ENCODE assay signal across 17 cellular contexts in genomic region chr3:40337136-40338108, GRCh38. TPM values are rescaled to one million over a fixed set of nuclear protein-coding genes. Genes with fewer than 3 reads are reported as not detected.
DNase-seq lines count a peak whose midpoint lies in the region; ATAC-seq, FAIRE-seq and TF ChIP-seq lines count a peak whose summit lies in the region.
"Had no signal": no experiment of that assay in that cellular context is flagged by ENCODE, and none has a peak within 500 bp of the region (broad histone marks: within the 10 kb centered on the region; RNA-seq: fewer than 3 reads in every experiment).

No MANE protein-coding gene starts in this region.

- no peaks in the 10 kb centered on the region for H3K36me3 ChIP-seq in keratinocyte (ENCODE audit: control insufficient read depth in 2 of 2, extremely low read depth in 1 of 2, insufficient read depth in 2 of 2, low read length in 2 of 2)
- H3K36me3 ChIP-seq: SJCRH30, uterus had no signal

- H3K4me3 ChIP-seq in keratinocyte (ENCODE audit: control insufficient read depth in 2 of 3, extremely low read depth in 1 of 3, insufficient read depth in 2 of 3, low read depth in 1 of 3, low read length in 3 of 3) = no peak overlapping the region
- H3K4me3 ChIP-seq: SJCRH30, uterus had no signal

- no peak overlapping the region for H3K9ac ChIP-seq in keratinocyte (ENCODE audit: control insufficient read depth, extremely low read depth, insufficient read depth, low read length)

- H2AFZ ChIP-seq in keratinocyte (ENCODE audit: control insufficient read depth, low read length) = no peak overlapping the region

- POLR2A ChIA-PET in WTC11 (lab: Charles Lee) = no interaction called here

- TF ChIP-seq CTCF in keratinocyte (optimal IDR thresholded peaks at IDR 0.05 in 1 of 3, IDR thresholded peaks at IDR 0.05 in 1 of 3, conservative IDR thresholded peaks at IDR 0.05 in 1 of 3; ENCODE audit: extremely low read depth in 1 of 3, insufficient read depth in 2 of 3, low read length in 3 of 3) (no peak), WTC11 (IDR thresholded peaks at IDR 0.05) (no peak)

- no peak overlapping the region for H3K4me3 Mint-ChIP-seq in WTC11
- H3K4me3 Mint-ChIP-seq: activated B cell treated with CpG ODN at 0.5 μM for 24 hours had no signal

- no peaks in the 10 kb centered on the region for H3K27me3 ChIP-seq in keratinocyte (ENCODE audit: control insufficient read depth, extremely low read depth, insufficient read depth, low read length)
- H3K27me3 ChIP-seq: SJCRH30, uterus had no signal

- H3K9me1 ChIP-seq in keratinocyte (ENCODE audit: control insufficient read depth, extremely low read depth, insufficient read depth, low read length) = no peaks in the 10 kb centered on the region

- H3K36me3 Mint-ChIP-seq in WTC11 = no peaks in the 10 kb centered on the region

- H3K4me2 ChIP-seq in keratinocyte (ENCODE audit: control insufficient read depth, extremely low read depth, insufficient read depth, low read depth, low read length) = peak overlapping the region; percentile 36

- ATAC-seq in GM21529 (IDR thresholded peaks at IDR 0.05; ENCODE audit: unreplicated experiment) = peak; percentile 76
- ATAC-seq in HG03520 (IDR thresholded peaks at IDR 0.05; ENCODE audit: unreplicated experiment) = peak; percentile 77
- no peak; the same call in 1 of the 2 replicates for ATAC-seq in WTC11
- ATAC-seq: right cardiac atrium had no signal

- no peaks in the 10 kb centered on the region; the same call in 1 of the 2 replicates for H3K27me3 Mint-ChIP-seq in WTC11 (ENCODE audit: low read depth)

- no peaks in the 10 kb centered on the region for H3K9me3 ChIP-seq in keratinocyte (ENCODE audit: control insufficient read depth, low read depth, low read length)
- H3K9me3 ChIP-seq: SJCRH30, uterus had no signal

- CTCF ChIA-PET in WTC11 (lab: Charles Lee) = no interaction called here

- H3K4me1 ChIP-seq in keratinocyte (ENCODE audit: control insufficient read depth, extremely low read depth, insufficient read depth, low read length) = peaks cover 23% of the 10 kb centered on the region
- H3K4me1 ChIP-seq: SJCRH30, uterus had no signal

- peak; percentile 48 for FAIRE-seq in keratinocyte (lab: Jason Lieb, UNC)

- H3K27ac Mint-ChIP-seq in WTC11 = no peak overlapping the region
- H3K27ac Mint-ChIP-seq: activated B cell treated with CpG ODN at 0.5 μM for 24 hours had no signal

- peak; percentile 59 for DNase-seq in activated CD8-positive, alpha-beta memory T cell treated with anti-CD3 and anti-CD28 coated beads, Interleukin-2, amount 50 U/mL, for 48 hours
- no peak for DNase-seq in activated CD8-positive, alpha-beta memory T cell treated with anti-CD3 and anti-CD28 coated beads for 24 hours
- DNase-seq in keratinocyte (ENCODE audit: low read depth, low spot score) = no peak
- no peak for DNase-seq in WTC11 (ENCODE audit: low spot score)
- no peak for DNase-seq in DMS153 (lab: John Stamatoyannopoulos, UW)
- DNase-seq in islet precursor cell = no peak
- DNase-seq: activated B cell treated with CpG ODN at 0.5 μM for 24 hours; amygdala; DMS79 treated with DMSO at 0.1 percent for 48 hours; effector CD4-positive, alpha-beta T cell; NCI-H510A; right cardiac atrium; SJCRH30; uterus had no signal

- no peaks in the 10 kb centered on the region for H3K79me2 ChIP-seq in keratinocyte (ENCODE audit: control insufficient read depth, insufficient read depth, low read length)

- H4K20me1 ChIP-seq in keratinocyte (ENCODE audit: control insufficient read depth, extremely low read depth, insufficient read depth, low read length) = no peaks in the 10 kb centered on the region

- H3K27ac ChIP-seq in keratinocyte (ENCODE audit: control insufficient read depth, insufficient read depth, low read length) = peak overlapping the region; percentile 61
- H3K27ac ChIP-seq: SJCRH30, uterus had no signal

- dilution Hi-C loops in keratinocyte (cut with MboI; ENCODE audit: extremely low pct_ligation_motif_present, low sequenced_read_pairs) = no loop called here

- H3K9me3 Mint-ChIP-seq in WTC11 = no peaks in the 10 kb centered on the region
- H3K9me3 Mint-ChIP-seq: activated B cell treated with CpG ODN at 0.5 μM for 24 hours had no signal

- peaks cover 5% of the 10 kb centered on the region; the same call in 1 of the 2 replicates for H3K4me1 Mint-ChIP-seq in WTC11
- H3K4me1 Mint-ChIP-seq: activated B cell treated with CpG ODN at 0.5 μM for 24 hours had no signal

TF ChIP-seq in WTC11, 78 proteins besides CTCF, POLR2A, EP300 and RAD21:
- TF ChIP-seq TEAD1 (CRISPR knock-in tag; IDR thresholded peaks at IDR 0.05) (no peak), SOX15 (CRISPR knock-in tag; IDR thresholded peaks at IDR 0.05) (no peak), KAT7 (CRISPR knock-in tag; IDR thresholded peaks at IDR 0.05; ENCODE audit: borderline replicate concordance) (no peak), FOXK1 (CRISPR knock-in tag; IDR thresholded peaks at IDR 0.05) (no peak), GABPB1 (CRISPR knock-in tag; IDR thresholded peaks at IDR 0.05) (no peak), USF1 (CRISPR knock-in tag; IDR thresholded peaks at IDR 0.05) (no peak), ZNF219 (CRISPR knock-in tag; IDR thresholded peaks at IDR 0.05; ENCODE audit: borderline replicate concordance) (no peak), RELA (CRISPR knock-in tag; IDR thresholded peaks at IDR 0.05; ENCODE audit: borderline replicate concordance) (no peak), GRHL2 (CRISPR knock-in tag; IDR thresholded peaks at IDR 0.05; ENCODE audit: insufficient replicate concordance, severe bottlenecking) (no peak), FOXJ3 (CRISPR knock-in tag; IDR thresholded peaks at IDR 0.05; ENCODE audit: borderline replicate concordance) (no peak), ZNF671 (CRISPR knock-in tag; IDR thresholded peaks at IDR 0.05) (no peak), ZNF263 (CRISPR knock-in tag; IDR thresholded peaks at IDR 0.05; ENCODE audit: low read depth) (no peak), ZBTB21 (CRISPR knock-in tag; IDR thresholded peaks at IDR 0.05; ENCODE audit: borderline replicate concordance) (no peak)
- TF ChIP-seq, protein P1, sequence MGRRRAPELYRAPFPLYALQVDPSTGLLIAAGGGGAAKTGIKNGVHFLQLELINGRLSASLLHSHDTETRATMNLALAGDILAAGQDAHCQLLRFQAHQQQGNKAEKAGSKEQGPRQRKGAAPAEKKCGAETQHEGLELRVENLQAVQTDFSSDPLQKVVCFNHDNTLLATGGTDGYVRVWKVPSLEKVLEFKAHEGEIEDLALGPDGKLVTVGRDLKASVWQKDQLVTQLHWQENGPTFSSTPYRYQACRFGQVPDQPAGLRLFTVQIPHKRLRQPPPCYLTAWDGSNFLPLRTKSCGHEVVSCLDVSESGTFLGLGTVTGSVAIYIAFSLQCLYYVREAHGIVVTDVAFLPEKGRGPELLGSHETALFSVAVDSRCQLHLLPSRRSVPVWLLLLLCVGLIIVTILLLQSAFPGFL (CRISPR knock-in tag; IDR thresholded peaks at IDR 0.05; ENCODE audit: borderline replicate concordance) = no peak
- TF ChIP-seq, protein P2, sequence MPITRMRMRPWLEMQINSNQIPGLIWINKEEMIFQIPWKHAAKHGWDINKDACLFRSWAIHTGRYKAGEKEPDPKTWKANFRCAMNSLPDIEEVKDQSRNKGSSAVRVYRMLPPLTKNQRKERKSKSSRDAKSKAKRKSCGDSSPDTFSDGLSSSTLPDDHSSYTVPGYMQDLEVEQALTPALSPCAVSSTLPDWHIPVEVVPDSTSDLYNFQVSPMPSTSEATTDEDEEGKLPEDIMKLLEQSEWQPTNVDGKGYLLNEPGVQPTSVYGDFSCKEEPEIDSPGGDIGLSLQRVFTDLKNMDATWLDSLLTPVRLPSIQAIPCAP (CRISPR knock-in tag; IDR thresholded peaks at IDR 0.05) = no peak
- TF ChIP-seq, protein P3, sequence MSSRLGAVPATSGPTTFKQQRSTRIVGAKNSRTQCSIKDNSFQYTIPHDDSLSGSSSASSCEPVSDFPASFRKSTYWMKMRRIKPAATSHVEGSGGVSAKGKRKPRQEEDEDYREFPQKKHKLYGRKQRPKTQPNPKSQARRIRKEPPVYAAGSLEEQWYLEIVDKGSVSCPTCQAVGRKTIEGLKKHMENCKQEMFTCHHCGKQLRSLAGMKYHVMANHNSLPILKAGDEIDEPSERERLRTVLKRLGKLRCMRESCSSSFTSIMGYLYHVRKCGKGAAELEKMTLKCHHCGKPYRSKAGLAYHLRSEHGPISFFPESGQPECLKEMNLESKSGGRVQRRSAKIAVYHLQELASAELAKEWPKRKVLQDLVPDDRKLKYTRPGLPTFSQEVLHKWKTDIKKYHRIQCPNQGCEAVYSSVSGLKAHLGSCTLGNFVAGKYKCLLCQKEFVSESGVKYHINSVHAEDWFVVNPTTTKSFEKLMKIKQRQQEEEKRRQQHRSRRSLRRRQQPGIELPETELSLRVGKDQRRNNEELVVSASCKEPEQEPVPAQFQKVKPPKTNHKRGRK (CRISPR knock-in tag; IDR thresholded peaks at IDR 0.05; ENCODE audit: borderline replicate concordance) = no peak

RNA-seq across cellular contexts. Expression of gene EIF1B, which starts 27.9 kb away (rescaled TPM):
- polyA plus RNA-seq in keratinocyte = 9.9 to 23.5 TPM (median 20.9 TPM) in 3 replicates
- polyA plus RNA-seq in keratinocyte (2011; ENCODE audit: low read depth) = 203 TPM
- 19.5 and 30.3 TPM in 2 replicates for polyA plus RNA-seq in keratinocyte (2011; cell fraction: cytosol; rRNA removed)
- polyA plus RNA-seq in keratinocyte (2011; cell fraction: nucleus; rRNA removed) = 13.4 and 21.0 TPM in 2 replicates
- 28.0 and 92.5 TPM in 2 replicates for polyA plus RNA-seq in keratinocyte (2012; ENCODE audit: low replicate concordance)
- polyA minus RNA-seq in keratinocyte = 2.0 to 3.6 TPM (median 2.1 TPM) in 3 replicates
- polyA minus RNA-seq in keratinocyte (2011; cell fraction: cytosol; rRNA and poly(A)+ RNA removed) = 9.4 TPM
- polyA minus RNA-seq in keratinocyte (2011; cell fraction: nucleus; rRNA and poly(A)+ RNA removed) = 2.6 and 3.0 TPM in 2 replicates
- 82.0 to 93.2 TPM (median 90.6 TPM) in 3 replicates for total RNA-seq in WTC11 (2021)

RNA-seq across cellular contexts. Expression of gene ENTPD3, which starts 49.6 kb away (rescaled TPM):
- 11.5 to 20.5 TPM (median 12.9 TPM) in 3 replicates for polyA plus RNA-seq in keratinocyte
- polyA plus RNA-seq in keratinocyte (2011; ENCODE audit: low read depth) = 1.4 TPM
- 10.6 and 16.3 TPM in 2 replicates for polyA plus RNA-seq in keratinocyte (2011; cell fraction: cytosol; rRNA removed)
- 17.2 and 21.0 TPM in 2 replicates for polyA plus RNA-seq in keratinocyte (2011; cell fraction: nucleus; rRNA removed)
- 2.1 and 5.7 TPM in 2 replicates for polyA plus RNA-seq in keratinocyte (2012; ENCODE audit: low replicate concordance)
- polyA minus RNA-seq in keratinocyte = 5.1 to 16.3 TPM (median 10.5 TPM) in 3 replicates
- polyA minus RNA-seq in keratinocyte (2011; cell fraction: cytosol; rRNA and poly(A)+ RNA removed) = 10.6 TPM
- polyA minus RNA-seq in keratinocyte (2011; cell fraction: nucleus; rRNA and poly(A)+ RNA removed) = 7.1 and 10.6 TPM in 2 replicates
- total RNA-seq in WTC11 (2021) = 0.39 to 0.50 TPM (median 0.44 TPM) in 3 replicates
- total RNA-seq: activated B cell treated with CpG ODN at 0.5 μM for 24 hours, M059J, SJCRH30 had no signal
